ENCODE assay signal across 9 cellular contexts in the genomic region with DNA sequence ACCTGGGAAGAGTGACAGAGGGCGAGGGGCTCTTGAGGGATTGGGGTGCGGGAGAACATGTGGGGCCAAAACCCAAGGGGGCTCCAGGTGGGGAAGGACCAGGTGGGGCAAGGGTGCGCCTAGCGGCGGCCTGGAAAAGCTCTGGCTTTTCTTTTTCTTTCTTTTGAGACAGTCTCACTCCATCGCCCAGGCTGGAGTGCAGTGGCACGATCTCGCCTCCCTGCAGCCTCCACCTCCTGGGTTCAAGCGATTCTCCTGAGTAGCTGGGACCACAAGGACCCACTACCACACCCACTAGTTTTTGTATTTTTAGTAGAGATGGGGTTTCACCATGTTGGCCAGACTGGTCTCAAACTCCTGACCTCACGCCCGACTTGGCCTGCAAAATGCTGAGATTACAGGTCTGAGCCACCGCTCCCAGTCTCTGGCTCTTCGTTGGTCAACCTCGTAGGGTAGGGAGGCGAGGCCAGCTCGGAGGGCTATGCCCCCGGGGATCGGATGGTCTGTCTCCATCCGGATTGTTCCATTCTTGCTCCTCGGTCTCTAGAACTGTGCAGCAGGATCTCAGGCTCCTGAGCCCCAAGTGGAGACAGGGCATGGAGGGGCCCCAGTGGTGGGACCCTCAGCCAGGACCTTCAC. TPM values are rescaled to one million over a fixed set of nuclear protein-coding genes. Genes with fewer than 3 reads are reported as not detected.
DNase-seq lines count a peak whose midpoint lies in the region; ATAC-seq, FAIRE-seq and TF ChIP-seq lines count a peak whose summit lies in the region.
"Had no signal": no experiment of that assay in that cellular context is flagged by ENCODE, and none has a peak within 500 bp of the region (broad histone marks: within the 10 kb centered on the region; RNA-seq: fewer than 3 reads in every experiment).

No MANE protein-coding gene starts in this region.

- no peak for FAIRE-seq in frontal cortex (lab: Jason Lieb, UNC)

- no peak overlapping the region for H3K23ac ChIP-seq in mesenchymal stem cell (ENCODE audit: low read length in 2 of 2)

- no peak overlapping the region for H3K14ac ChIP-seq in mesenchymal stem cell (ENCODE audit: low read length in 2 of 2)

- H3K9me3 ChIP-seq in right cardiac atrium (ENCODE audit: control insufficient read depth, low read length) (no peaks in the 10 kb centered on the region), heart right ventricle (peaks cover 0 to 27% (median 8%) of the 10 kb centered on the region in 11 donors), adipocyte (ENCODE audit: control insufficient read depth, low read length) (peaks cover 8% of the 10 kb centered on the region), mesenchymal stem cell (ENCODE audit: control insufficient read depth, low read length) (peaks cover 4% of the 10 kb centered on the region), uterus (peaks cover 0 to 5% of the 10 kb centered on the region in 2 donors), HAP-1 (no peaks in the 10 kb centered on the region; the same call in 1 of the 2 replicates)

- H2BK5ac ChIP-seq in mesenchymal stem cell (ENCODE audit: low read depth, low read length, poor library complexity, severe bottlenecking), result peak overlapping the region; percentile 32

- peak overlapping the region; percentile 2 for H3K27ac ChIP-seq in right cardiac atrium (ENCODE audit: low read length)
- peak overlapping the region in 4 of 10 donors; percentile 89 to 98 (median 94) for H3K27ac ChIP-seq in heart right ventricle
- no peak overlapping the region for H3K27ac ChIP-seq in mesenchymal stem cell (ENCODE audit: low read length, poor library complexity, severe bottlenecking)
- H3K27ac ChIP-seq in uterus, result peak overlapping the region; percentile 84 to 89

- H3K18ac ChIP-seq in mesenchymal stem cell (ENCODE audit: low read depth in 1 of 2, low read length in 2 of 2), result peak overlapping the region in 1 of 2 experiments; percentile 83

- no peak for TF ChIP-seq POLR2A in uterus (IDR thresholded peaks at IDR 0.05)

- H3K27me3 ChIP-seq in right cardiac atrium (ENCODE audit: control insufficient read depth, insufficient read depth) (no peaks in the 10 kb centered on the region), heart right ventricle (no peaks in the 10 kb centered on the region), adipocyte (replicated peaks; ENCODE audit: control insufficient read depth, insufficient read depth, low read length) (no peaks in the 10 kb centered on the region), mesenchymal stem cell (ENCODE audit: control insufficient read depth in 1 of 2, insufficient read depth in 1 of 2, low read length in 2 of 2) (no peaks in the 10 kb centered on the region), uterus (no peaks in the 10 kb centered on the region), HAP-1 (ENCODE audit: low read depth) (no peaks in the 10 kb centered on the region)

- H2BK12ac ChIP-seq in mesenchymal stem cell (ENCODE audit: low read length in 2 of 2), result no peak overlapping the region

- H3K36me3 ChIP-seq in heart right ventricle (peaks cover 0 to 15% (median 0%) of the 10 kb centered on the region in 9 donors), adipocyte (ENCODE audit: control insufficient read depth, insufficient read depth, low read length, severe bottlenecking) (peaks cover 17% of the 10 kb centered on the region), mesenchymal stem cell (ENCODE audit: control insufficient read depth in 1 of 2, insufficient read depth in 2 of 2, low read depth in 1 of 2, low read length in 2 of 2) (peaks cover 4 to 18% of the 10 kb centered on the region in 2 experiments), uterus (no peaks in the 10 kb centered on the region), HAP-1 (replicated peaks) (peaks cover 2% of the 10 kb centered on the region; the same call in 1 of the 2 replicates)

- peak overlapping the region; percentile 88 for H4K91ac ChIP-seq in mesenchymal stem cell (ENCODE audit: low read length)

- H2BK120ac ChIP-seq in mesenchymal stem cell (ENCODE audit: low read depth, low read length), result peak overlapping the region; percentile 97

- H3K4me1 ChIP-seq in right cardiac atrium (ENCODE audit: control insufficient read depth, insufficient read depth, low read length) (no peaks in the 10 kb centered on the region), heart right ventricle (peaks cover 8 to 45% (median 30%) of the 10 kb centered on the region in 9 donors), adipocyte (ENCODE audit: control insufficient read depth, insufficient read depth, low read length) (peaks cover 3% of the 10 kb centered on the region), mesenchymal stem cell (ENCODE audit: control insufficient read depth, insufficient read depth, low read depth, low read length) (peaks cover 21% of the 10 kb centered on the region), uterus (peaks cover 0 to 16% of the 10 kb centered on the region in 2 donors), HAP-1 (peaks cover 9% of the 10 kb centered on the region)

- H3K4me2 ChIP-seq in mesenchymal stem cell (ENCODE audit: low read length, poor library complexity, severe bottlenecking), result peak overlapping the region; percentile 86

- no peak overlapping the region for H3K4ac ChIP-seq in mesenchymal stem cell (ENCODE audit: low read depth in 1 of 2, low read length in 2 of 2)

- no peak overlapping the region for H2BK15ac ChIP-seq in mesenchymal stem cell (ENCODE audit: low read depth, poor library complexity, severe bottlenecking)

- H2AFZ ChIP-seq in mesenchymal stem cell (ENCODE audit: low read depth, low read length), result no peak overlapping the region

- ATAC-seq in right cardiac atrium (peak in 1 of 2 donors; percentile 0), heart right ventricle (no peak)

- DNase-seq in right cardiac atrium (peak in 1 of 3 donors; percentile 53), heart right ventricle (no peak), adipocyte (ENCODE audit: low read depth) (no peak), mesenchymal stem cell (peak; percentile 66), uterus (no peak), HAP-1 (ENCODE audit: low spot score in 2 of 2) (no peak), MV-4-11 (lab: John Stamatoyannopoulos, UW) (no peak), frontal cortex (ENCODE audit: low spot score in 2 of 2) (no peak)
- DNase-seq: cerebellar nuclear complex had no signal

- H3K4me3 ChIP-seq in right cardiac atrium (ENCODE audit: low read length), result no peak overlapping the region
- peak overlapping the region in 2 of 10 donors; percentile 76 to 99 for H3K4me3 ChIP-seq in heart right ventricle
- peak overlapping the region; percentile 95 for H3K4me3 ChIP-seq in adipocyte (ENCODE audit: low read length)
- H3K4me3 ChIP-seq in mesenchymal stem cell (ENCODE audit: insufficient read depth in 1 of 2, low read depth in 1 of 2, low read length in 2 of 2), result peak overlapping the region in 1 of 2 experiments; percentile 99
- H3K4me3 ChIP-seq in uterus, result no peak overlapping the region
- H3K4me3 ChIP-seq in HAP-1, result no peak overlapping the region

- H3K9ac ChIP-seq in adipocyte (ENCODE audit: low read length) (no peak overlapping the region), mesenchymal stem cell (ENCODE audit: low read length) (peak overlapping the region; percentile 92)

- intact Hi-C loops in right cardiac atrium (cut with DNase I), result loop anchor here in 3 of 4 donors (5.0 to 10.0 kb wide), 3 partner anchors 63 to 98 kb away; no protein-coding TSS in a partner anchor
- intact Hi-C loops in heart right ventricle (cut with DNase I), result loop anchor here in 5 of 10 donors (2.0 to 10.0 kb wide), 5 partner anchors 15 to 135 kb away; no protein-coding TSS in a partner anchor
- intact Hi-C loops in uterus (cut with DNase I; ENCODE audit: low total_unique reads), result loop anchor here (5.0 to 10.0 kb wide), 2 partner anchors 63 to 95 kb away; no protein-coding TSS in a partner anchor

- H4K8ac ChIP-seq in mesenchymal stem cell (ENCODE audit: low read length), result peak overlapping the region; percentile 83

- peak overlapping the region; percentile 72 for H2AK5ac ChIP-seq in mesenchymal stem cell (ENCODE audit: low read length, severe bottlenecking)

- in situ Hi-C loops in HAP-1 (cut with MboI; ENCODE audit: low sequenced_read_pairs), result loop anchor here (5.0 kb wide), 1 partner anchor 133 kb away; no protein-coding TSS in a partner anchor

- 89% methylated on average over 20 of the region's 20 CpGs for WGBS in right cardiac atrium
- 88 to 89% methylated on average over 20 of the region's 20 CpGs for WGBS in heart right ventricle, 2 donors
- 75% methylated on average over 19 of the region's 20 CpGs for WGBS in mesenchymal stem cell

- TF ChIP-seq CTCF in heart right ventricle (IDR thresholded peaks at IDR 0.05), result no peak
- TF ChIP-seq CTCF in uterus (IDR thresholded peaks at IDR 0.05), result no peak

- peaks cover 2% of the 10 kb centered on the region for H3K79me1 ChIP-seq in mesenchymal stem cell (replicated peaks; ENCODE audit: low read length, poor library complexity, severe bottlenecking)

RNA-seq across cellular contexts. Expression of gene GADD45B, which starts 3.7 kb away (rescaled TPM):
- total RNA-seq in right cardiac atrium, result 100 to 1,000 TPM in 2 of 4 donors, 10 to 100 TPM in 2; 52.4 to 205 (median 78.9) TPM
- polyA plus RNA-seq in right cardiac atrium, result 195 TPM
- 100 to 1,000 TPM in 2 of 10 donors, 10 to 100 TPM in 8; 19.6 to 297 (median 31.3) TPM for total RNA-seq in heart right ventricle
- 10 to 100 TPM; 81.4 to 95.2 TPM for polyA plus RNA-seq in heart right ventricle
- polyA plus RNA-seq in mesenchymal stem cell (2013, experiment 1 of 2), result 57.8 TPM
- polyA plus RNA-seq in mesenchymal stem cell (2013, experiment 2 of 2), result 51.9 TPM
- 10 to 100 TPM; 17.6 to 68.2 (median 38.0) TPM for total RNA-seq in uterus
- 1.2 TPM for total RNA-seq in frontal cortex

RNA-seq across cellular contexts. Expression of gene LMNB2, which starts 22.9 kb away (rescaled TPM):
- total RNA-seq in right cardiac atrium, result 10 to 100 TPM in 3 of 4 donors, 1 to 10 TPM in 1; 9.6 to 21.6 (median 14.9) TPM
- 12.1 TPM for polyA plus RNA-seq in right cardiac atrium
- 10 to 100 TPM in 6 of 10 donors, 1 to 10 TPM in 4; 7.5 to 21.2 (median 10.1) TPM for total RNA-seq in heart right ventricle
- polyA plus RNA-seq in heart right ventricle, result 10 to 100 TPM in 1 of 2 donors, 1 to 10 TPM in 1; 9.1 to 18.8 TPM
- 37.7 TPM for polyA plus RNA-seq in mesenchymal stem cell (2013, experiment 1 of 2)
- 35.4 TPM for polyA plus RNA-seq in mesenchymal stem cell (2013, experiment 2 of 2)
- total RNA-seq in uterus, result 10 to 100 TPM; 10.3 to 75.7 (median 17.1) TPM
- total RNA-seq in frontal cortex, result 46.9 TPM

RNA-seq across cellular contexts. Expression of gene TIMM13, which starts 52.3 kb away (rescaled TPM):
- total RNA-seq in right cardiac atrium (10 to 100 TPM; 73.9 to 91.2 (median 81.2) TPM), heart right ventricle (10 to 100 TPM; 54.2 to 94.2 (median 64.9) TPM), uterus (10 to 100 TPM in 3 of 4 donors, 1 to 10 TPM in 1; 6.5 to 53.8 (median 31.9) TPM), frontal cortex (18.3 TPM)
- polyA plus RNA-seq in right cardiac atrium (69.6 TPM), heart right ventricle (100 to 1,000 TPM in 1 of 2 donors, 10 to 100 TPM in 1; 79.6 to 116 TPM)
- 92.8 TPM for polyA plus RNA-seq in mesenchymal stem cell (2013, experiment 1 of 2)
- 91.7 TPM for polyA plus RNA-seq in mesenchymal stem cell (2013, experiment 2 of 2)
